Comparison of ENCODE assay signal across 1 cellular context in the genomic region with DNA sequence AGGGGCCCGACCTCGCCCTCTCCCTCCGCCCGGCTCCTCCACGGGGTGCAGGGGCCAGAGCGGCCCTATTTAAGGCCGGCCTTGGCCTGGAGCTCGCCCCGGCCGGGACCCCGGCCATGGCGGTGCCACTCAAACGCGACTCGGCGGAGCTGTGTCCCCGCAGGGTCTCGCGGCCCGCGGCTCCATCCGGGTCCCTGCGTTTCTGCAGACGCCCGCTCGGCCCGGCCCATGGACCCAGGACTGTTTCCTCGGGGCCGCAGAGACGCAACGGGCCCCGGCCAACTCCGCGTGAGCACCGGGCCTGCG.
A peak's percentile ranks its signal among the peaks of the same experiment; 100 is the strongest.
TF ChIP-seq lines count a peak whose summit lies in the region.

No MANE protein-coding gene starts in this region.

TF ChIP-seq in HEK293, 187 proteins besides CTCF, POLR2A, EP300 and RAD21 (continued from another document):
- TF ChIP-seq ZBTB20 (tag by site-specific recombination; IDR thresholded peaks at IDR 0.05) (0 out of 2 replicates have a peak, but pooled peaks have one; percentile 2), GLIS2 (tag by site-specific recombination; IDR thresholded peaks at IDR 0.05) (no peak), SETDB1 (IDR thresholded peaks at IDR 0.05; ENCODE audit: insufficient read length, low read length) (no peak), SCRT1 (tag by site-specific recombination; IDR thresholded peaks at IDR 0.05; ENCODE audit: borderline replicate concordance) (no peak), ZNF174 (tag by site-specific recombination; IDR thresholded peaks at IDR 0.05) (no peak), MYNN (tag by site-specific recombination; IDR thresholded peaks at IDR 0.05; ENCODE audit: borderline replicate concordance) (no peak), ZBTB8A (tag by site-specific recombination; IDR thresholded peaks at IDR 0.05) (no peak; the same call in 1 of the 2 replicates), GLIS1 (tag by site-specific recombination; IDR thresholded peaks at IDR 0.05) (0 out of 2 replicates have a peak, but pooled peaks have one; percentile 19), ZSCAN23 (tag by site-specific recombination; IDR thresholded peaks at IDR 0.05) (no peak), ZNF626 (tag by site-specific recombination; IDR thresholded peaks at IDR 0.05) (no peak), ZNF211 (tag by site-specific recombination; IDR thresholded peaks at IDR 0.05; ENCODE audit: low read depth) (no peak), ZNF341 (tag by site-specific recombination; IDR thresholded peaks at IDR 0.05; ENCODE audit: low read depth) (0 out of 2 replicates have a peak, but pooled peaks have one; percentile 4), ZNF146 (tag by site-specific recombination; IDR thresholded peaks at IDR 0.05) (0 out of 2 replicates have a peak, but pooled peaks have one; percentile 5), ZNF202 (tag by site-specific recombination; IDR thresholded peaks at IDR 0.05; ENCODE audit: borderline replicate concordance) (no peak), ZFHX2 (tag by site-specific recombination; conservative IDR thresholded peaks at IDR 0.05) (no peak), ZFP3 (tag by site-specific recombination; IDR thresholded peaks at IDR 0.05; ENCODE audit: low read depth) (no peak), ZNF561 (tag by site-specific recombination; IDR thresholded peaks at IDR 0.05; ENCODE audit: borderline replicate concordance) (peak; percentile 52; the same call in 1 of the 2 replicates), ZNF596 (tag by site-specific recombination; IDR thresholded peaks at IDR 0.05) (no peak), ZNF19 (tag by site-specific recombination; IDR thresholded peaks at IDR 0.05; ENCODE audit: low read depth) (no peak), ZNF521 (tag by site-specific recombination; IDR thresholded peaks at IDR 0.05) (no peak), ZNF777 (tag by site-specific recombination; IDR thresholded peaks at IDR 0.05; ENCODE audit: borderline replicate concordance) (no peak), ZXDB (tag by site-specific recombination; IDR thresholded peaks at IDR 0.05) (peak; percentile 83)
- TF ChIP-seq, protein P1, sequence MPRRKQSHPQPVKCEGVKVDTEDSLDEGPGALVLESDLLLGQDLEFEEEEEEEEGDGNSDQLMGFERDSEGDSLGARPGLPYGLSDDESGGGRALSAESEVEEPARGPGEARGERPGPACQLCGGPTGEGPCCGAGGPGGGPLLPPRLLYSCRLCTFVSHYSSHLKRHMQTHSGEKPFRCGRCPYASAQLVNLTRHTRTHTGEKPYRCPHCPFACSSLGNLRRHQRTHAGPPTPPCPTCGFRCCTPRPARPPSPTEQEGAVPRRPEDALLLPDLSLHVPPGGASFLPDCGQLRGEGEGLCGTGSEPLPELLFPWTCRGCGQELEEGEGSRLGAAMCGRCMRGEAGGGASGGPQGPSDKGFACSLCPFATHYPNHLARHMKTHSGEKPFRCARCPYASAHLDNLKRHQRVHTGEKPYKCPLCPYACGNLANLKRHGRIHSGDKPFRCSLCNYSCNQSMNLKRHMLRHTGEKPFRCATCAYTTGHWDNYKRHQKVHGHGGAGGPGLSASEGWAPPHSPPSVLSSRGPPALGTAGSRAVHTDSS (tag by site-specific recombination; IDR thresholded peaks at IDR 0.05), result no peak
- TF ChIP-seq, protein P2, sequence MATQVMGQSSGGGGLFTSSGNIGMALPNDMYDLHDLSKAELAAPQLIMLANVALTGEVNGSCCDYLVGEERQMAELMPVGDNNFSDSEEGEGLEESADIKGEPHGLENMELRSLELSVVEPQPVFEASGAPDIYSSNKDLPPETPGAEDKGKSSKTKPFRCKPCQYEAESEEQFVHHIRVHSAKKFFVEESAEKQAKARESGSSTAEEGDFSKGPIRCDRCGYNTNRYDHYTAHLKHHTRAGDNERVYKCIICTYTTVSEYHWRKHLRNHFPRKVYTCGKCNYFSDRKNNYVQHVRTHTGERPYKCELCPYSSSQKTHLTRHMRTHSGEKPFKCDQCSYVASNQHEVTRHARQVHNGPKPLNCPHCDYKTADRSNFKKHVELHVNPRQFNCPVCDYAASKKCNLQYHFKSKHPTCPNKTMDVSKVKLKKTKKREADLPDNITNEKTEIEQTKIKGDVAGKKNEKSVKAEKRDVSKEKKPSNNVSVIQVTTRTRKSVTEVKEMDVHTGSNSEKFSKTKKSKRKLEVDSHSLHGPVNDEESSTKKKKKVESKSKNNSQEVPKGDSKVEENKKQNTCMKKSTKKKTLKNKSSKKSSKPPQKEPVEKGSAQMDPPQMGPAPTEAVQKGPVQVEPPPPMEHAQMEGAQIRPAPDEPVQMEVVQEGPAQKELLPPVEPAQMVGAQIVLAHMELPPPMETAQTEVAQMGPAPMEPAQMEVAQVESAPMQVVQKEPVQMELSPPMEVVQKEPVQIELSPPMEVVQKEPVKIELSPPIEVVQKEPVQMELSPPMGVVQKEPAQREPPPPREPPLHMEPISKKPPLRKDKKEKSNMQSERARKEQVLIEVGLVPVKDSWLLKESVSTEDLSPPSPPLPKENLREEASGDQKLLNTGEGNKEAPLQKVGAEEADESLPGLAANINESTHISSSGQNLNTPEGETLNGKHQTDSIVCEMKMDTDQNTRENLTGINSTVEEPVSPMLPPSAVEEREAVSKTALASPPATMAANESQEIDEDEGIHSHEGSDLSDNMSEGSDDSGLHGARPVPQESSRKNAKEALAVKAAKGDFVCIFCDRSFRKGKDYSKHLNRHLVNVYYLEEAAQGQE (tag by site-specific recombination; IDR thresholded peaks at IDR 0.05), result no peak
- TF ChIP-seq, protein P3, sequence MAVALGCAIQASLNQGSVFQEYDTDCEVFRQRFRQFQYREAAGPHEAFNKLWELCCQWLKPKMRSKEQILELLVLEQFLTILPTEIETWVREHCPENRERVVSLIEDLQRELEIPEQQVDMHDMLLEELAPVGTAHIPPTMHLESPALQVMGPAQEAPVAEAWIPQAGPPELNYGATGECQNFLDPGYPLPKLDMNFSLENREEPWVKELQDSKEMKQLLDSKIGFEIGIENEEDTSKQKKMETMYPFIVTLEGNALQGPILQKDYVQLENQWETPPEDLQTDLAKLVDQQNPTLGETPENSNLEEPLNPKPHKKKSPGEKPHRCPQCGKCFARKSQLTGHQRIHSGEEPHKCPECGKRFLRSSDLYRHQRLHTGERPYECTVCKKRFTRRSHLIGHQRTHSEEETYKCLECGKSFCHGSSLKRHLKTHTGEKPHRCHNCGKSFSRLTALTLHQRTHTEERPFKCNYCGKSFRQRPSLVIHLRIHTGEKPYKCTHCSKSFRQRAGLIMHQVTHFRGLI (tag by site-specific recombination; IDR thresholded peaks at IDR 0.05), result 0 out of 2 replicates have a peak, but pooled peaks have one; percentile 19
- TF ChIP-seq, protein P4, sequence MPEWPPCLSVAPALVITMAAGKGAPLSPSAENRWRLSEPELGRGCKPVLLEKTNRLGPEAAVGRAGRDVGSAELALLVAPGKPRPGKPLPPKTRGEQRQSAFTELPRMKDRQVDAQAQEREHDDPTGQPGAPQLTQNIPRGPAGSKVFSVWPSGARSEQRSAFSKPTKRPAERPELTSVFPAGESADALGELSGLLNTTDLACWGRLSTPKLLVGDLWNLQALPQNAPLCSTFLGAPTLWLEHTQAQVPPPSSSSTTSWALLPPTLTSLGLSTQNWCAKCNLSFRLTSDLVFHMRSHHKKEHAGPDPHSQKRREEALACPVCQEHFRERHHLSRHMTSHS (tag by site-specific recombination; IDR thresholded peaks at IDR 0.05), result no peak
- TF ChIP-seq, protein P5, sequence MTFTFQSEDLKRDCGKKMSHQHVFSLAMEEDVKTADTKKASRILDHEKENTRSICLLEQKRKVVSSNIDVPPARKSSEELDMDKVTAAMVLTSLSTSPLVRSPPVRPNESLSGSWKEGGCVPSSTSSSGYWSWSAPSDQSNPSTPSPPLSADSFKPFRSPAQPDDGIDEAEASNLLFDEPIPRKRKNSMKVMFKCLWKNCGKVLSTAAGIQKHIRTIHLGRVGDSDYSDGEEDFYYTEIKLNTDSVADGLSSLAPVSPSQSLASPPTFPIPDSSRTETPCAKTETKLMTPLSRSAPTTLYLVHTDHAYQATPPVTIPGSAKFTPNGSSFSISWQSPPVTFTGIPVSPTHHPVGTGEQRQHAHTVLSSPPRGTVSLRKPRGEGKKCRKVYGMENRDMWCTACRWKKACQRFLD (tag by site-specific recombination; IDR thresholded peaks at IDR 0.05), result no peak
- TF ChIP-seq, protein P6, sequence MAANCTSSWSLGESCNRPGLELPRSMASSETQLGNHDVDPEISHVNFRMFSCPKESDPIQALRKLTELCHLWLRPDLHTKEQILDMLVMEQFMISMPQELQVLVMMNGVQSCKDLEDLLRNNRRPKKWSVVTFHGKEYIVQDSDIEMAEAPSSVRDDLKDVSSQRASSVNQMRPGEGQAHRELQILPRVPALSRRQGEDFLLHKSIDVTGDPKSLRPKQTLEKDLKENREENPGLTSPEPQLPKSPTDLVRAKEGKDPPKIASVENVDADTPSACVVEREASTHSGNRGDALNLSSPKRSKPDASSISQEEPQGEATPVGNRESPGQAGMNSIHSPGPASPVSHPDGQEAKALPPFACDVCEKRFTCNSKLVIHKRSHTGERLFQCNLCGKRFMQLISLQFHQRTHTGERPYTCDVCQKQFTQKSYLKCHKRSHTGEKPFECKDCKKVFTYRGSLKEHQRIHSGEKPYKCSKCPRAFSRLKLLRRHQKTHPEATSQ (tag by site-specific recombination; IDR thresholded peaks at IDR 0.05), result no peak
